19 cellular contexts compared by ENCODE assay signal in genomic region chr6:708237-708598, GRCh38. TPM values are rescaled to one million over a fixed set of nuclear protein-coding genes. Genes with fewer than 3 reads are reported as not detected.
"Had no signal": no experiment of that assay in that cellular context is flagged by ENCODE, and none has a peak within 500 bp of the region (broad histone marks: within the 10 kb centered on the region; RNA-seq: fewer than 3 reads in every experiment).

No MANE protein-coding gene starts in this region.

- H3K9me3 ChIP-seq: prostate gland, right atrium auricular region had no signal

- H3K9me3 Mint-ChIP-seq: activated naive CD4-positive, alpha-beta T cell treated with anti-CD3 and anti-CD28 coated beads, Interleukin-2, amount 50 U/mL, for 24 hours; activated T-cell treated with anti-CD3 and anti-CD28 coated beads, Interleukin-2, amount 50 U/mL, for 72 hours; effector memory CD8-positive, alpha-beta T cell; mesothelial cell of epicardium had no signal

- H3K27me3 ChIP-seq: right atrium auricular region had no signal

- H3K36me3 ChIP-seq: prostate gland, right atrium auricular region, WERI-Rb-1 had no signal

- H3K36me3 Mint-ChIP-seq: activated naive CD4-positive, alpha-beta T cell treated with anti-CD3 and anti-CD28 coated beads, Interleukin-2, amount 50 U/mL, for 24 hours; mesothelial cell of epicardium had no signal

- DNase-seq: activated CD4-positive, alpha-beta T cell treated with anti-CD3 and anti-CD28 coated beads, Interleukin-2, amount 50 U/mL, for 4 hours; activated effector memory CD4-positive, alpha-beta T cell treated with anti-CD3 and anti-CD28 coated beads, Interleukin-2, amount 50 U/mL, for 16 hours; activated T-cell treated with anti-CD3 and anti-CD28 coated beads, Interleukin-2, amount 50 U/mL, for 72 hours; effector memory CD8-positive, alpha-beta T cell; kidney; occipital lobe; stimulated activated CD4-positive, alpha-beta T cell treated with anti-CD3 and anti-CD28 coated beads, Interleukin-2, amount 100 ng/mL, for 24 hours; stimulated activated naive CD4-positive, alpha-beta T cell treated with Interleukin-2 at 50 U/mL for 16 hours; substantia nigra; SW 1271; T-helper 2 cell; trophoblast cell; WERI-Rb-1 had no signal

- H3K27ac Mint-ChIP-seq: activated naive CD4-positive, alpha-beta T cell treated with anti-CD3 and anti-CD28 coated beads, Interleukin-2, amount 50 U/mL, for 24 hours; activated T-cell treated with anti-CD3 and anti-CD28 coated beads, Interleukin-2, amount 50 U/mL, for 72 hours; effector memory CD8-positive, alpha-beta T cell; mesothelial cell of epicardium had no signal

- H3K4me3 ChIP-seq: prostate gland, right atrium auricular region had no signal

- H3K27ac ChIP-seq: prostate gland, right atrium auricular region, WERI-Rb-1 had no signal

- H3K4me3 Mint-ChIP-seq: activated naive CD4-positive, alpha-beta T cell treated with anti-CD3 and anti-CD28 coated beads, Interleukin-2, amount 50 U/mL, for 24 hours; activated T-cell treated with anti-CD3 and anti-CD28 coated beads, Interleukin-2, amount 50 U/mL, for 72 hours; effector memory CD8-positive, alpha-beta T cell; mesothelial cell of epicardium had no signal

- H3K4me1 ChIP-seq: prostate gland had no signal

- ATAC-seq: activated T-cell treated with anti-CD3 and anti-CD28 coated beads, Interleukin-2, amount 50 U/mL, for 72 hours; effector memory CD8-positive, alpha-beta T cell; left lobe of liver had no signal

RNA-seq across cellular contexts. Expression of gene HUS1B, which starts 51.3 kb away (rescaled TPM):
- total RNA-seq: myocyte had no signal
